In the genomic region with DNA sequence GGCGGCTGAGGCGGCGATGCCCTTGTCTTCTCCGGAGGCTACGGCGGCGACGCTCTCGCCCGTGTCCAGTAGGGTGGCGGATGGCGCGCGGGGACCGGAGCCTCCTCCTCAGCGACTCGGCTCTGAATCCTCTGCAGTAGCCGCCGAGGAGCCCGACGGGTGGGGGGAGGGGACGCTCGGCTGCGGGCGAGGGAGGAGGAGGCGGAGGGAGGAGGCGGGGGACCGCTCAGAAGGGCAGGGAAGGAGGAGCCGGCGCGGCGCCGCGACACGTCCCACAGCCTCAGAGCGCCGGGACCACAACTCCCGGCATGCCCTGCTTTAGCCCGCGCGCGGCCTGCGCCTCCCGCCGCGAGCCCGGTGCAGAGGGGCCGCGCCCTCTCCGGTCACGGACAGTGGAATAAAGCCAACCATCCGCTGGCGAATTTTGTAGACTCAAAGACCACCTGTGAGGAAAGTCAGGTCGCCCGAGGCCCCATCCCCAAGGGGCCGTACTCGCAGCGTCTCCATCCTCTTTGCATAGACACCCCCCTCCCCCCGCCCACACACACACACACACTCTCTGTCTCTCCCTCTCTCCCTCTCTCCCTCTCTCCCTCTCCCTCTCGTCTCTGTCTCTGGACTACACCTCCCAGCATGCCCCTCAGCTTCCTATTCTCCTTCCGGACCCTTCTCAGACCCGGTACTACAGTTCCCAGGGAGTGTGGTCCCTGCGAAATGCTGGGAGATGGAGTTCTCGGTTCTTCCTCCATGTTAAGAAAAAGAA, we compare ENCODE assay signal across 1 cellular context.
TF ChIP-seq lines count a peak whose summit lies in the region.

A gene with protein sequence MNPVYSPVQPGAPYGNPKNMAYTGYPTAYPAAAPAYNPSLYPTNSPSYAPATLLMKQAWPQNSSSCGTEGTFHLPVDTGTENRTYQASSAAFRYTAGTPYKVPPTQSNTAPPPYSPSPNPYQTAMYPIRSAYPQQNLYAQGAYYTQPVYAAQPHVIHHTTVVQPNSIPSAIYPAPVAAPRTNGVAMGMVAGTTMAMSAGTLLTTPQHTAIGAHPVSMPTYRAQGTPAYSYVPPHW (minus strand): TSS at position 157 of the 763 bp plus-strand sequence. CDS start 129,638 bp downstream, outside the sequence.

TF ChIP-seq in HepG2, 621 proteins besides CTCF, POLR2A, EP300 and RAD21 (continued from another document and continues in another):
- TF ChIP-seq, protein P1, sequence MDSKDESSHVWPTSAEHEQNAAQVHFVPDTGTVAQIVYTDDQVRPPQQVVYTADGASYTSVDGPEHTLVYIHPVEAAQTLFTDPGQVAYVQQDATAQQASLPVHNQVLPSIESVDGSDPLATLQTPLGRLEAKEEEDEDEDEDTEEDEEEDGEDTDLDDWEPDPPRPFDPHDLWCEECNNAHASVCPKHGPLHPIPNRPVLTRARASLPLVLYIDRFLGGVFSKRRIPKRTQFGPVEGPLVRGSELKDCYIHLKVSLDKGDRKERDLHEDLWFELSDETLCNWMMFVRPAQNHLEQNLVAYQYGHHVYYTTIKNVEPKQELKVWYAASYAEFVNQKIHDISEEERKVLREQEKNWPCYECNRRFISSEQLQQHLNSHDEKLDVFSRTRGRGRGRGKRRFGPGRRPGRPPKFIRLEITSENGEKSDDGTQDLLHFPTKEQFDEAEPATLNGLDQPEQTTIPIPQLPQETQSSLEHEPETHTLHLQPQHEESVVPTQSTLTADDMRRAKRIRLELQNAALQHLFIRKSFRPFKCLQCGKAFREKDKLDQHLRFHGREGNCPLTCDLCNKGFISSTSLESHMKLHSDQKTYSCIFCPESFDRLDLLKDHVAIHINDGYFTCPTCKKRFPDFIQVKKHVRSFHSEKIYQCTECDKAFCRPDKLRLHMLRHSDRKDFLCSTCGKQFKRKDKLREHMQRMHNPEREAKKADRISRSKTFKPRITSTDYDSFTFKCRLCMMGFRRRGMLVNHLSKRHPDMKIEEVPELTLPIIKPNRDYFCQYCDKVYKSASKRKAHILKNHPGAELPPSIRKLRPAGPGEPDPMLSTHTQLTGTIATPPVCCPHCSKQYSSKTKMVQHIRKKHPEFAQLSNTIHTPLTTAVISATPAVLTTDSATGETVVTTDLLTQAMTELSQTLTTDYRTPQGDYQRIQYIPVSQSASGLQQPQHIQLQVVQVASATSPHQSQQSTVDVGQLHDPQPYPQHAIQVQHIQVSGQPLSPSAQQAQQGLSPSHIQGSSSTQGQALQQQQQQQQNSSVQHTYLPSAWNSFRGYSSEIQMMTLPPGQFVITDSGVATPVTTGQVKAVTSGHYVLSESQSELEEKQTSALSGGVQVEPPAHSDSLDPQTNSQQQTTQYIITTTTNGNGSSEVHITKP (CRISPR knock-in tag; IDR thresholded peaks at IDR 0.05; ENCODE audit: low read depth): peak; percentile 82
- TF ChIP-seq ZIK1 (CRISPR knock-in tag; IDR thresholded peaks at IDR 0.05; ENCODE audit: borderline replicate concordance, low read depth): 0 out of 2 replicates have a peak, but pooled peaks have one; percentile 15
- no peak for TF ChIP-seq TBL1XR1 (IDR thresholded peaks at IDR 0.05; ENCODE audit: borderline replicate concordance, low read length, partially characterized antibody)
- peak; percentile 55; the same call in 1 of the 2 replicates for TF ChIP-seq GFI1 (CRISPR knock-in tag; IDR thresholded peaks at IDR 0.05; ENCODE audit: borderline replicate concordance)
- no peak for TF ChIP-seq ZNF607 (CRISPR knock-in tag; IDR thresholded peaks at IDR 0.05; ENCODE audit: borderline replicate concordance)
- peak; percentile 39 for TF ChIP-seq KMT2A (CRISPR knock-in tag; IDR thresholded peaks at IDR 0.05)
- peak; percentile 87 for TF ChIP-seq HCFC1 (IDR thresholded peaks at IDR 0.05; ENCODE audit: low read depth, low read length)
- TF ChIP-seq, protein P2, sequence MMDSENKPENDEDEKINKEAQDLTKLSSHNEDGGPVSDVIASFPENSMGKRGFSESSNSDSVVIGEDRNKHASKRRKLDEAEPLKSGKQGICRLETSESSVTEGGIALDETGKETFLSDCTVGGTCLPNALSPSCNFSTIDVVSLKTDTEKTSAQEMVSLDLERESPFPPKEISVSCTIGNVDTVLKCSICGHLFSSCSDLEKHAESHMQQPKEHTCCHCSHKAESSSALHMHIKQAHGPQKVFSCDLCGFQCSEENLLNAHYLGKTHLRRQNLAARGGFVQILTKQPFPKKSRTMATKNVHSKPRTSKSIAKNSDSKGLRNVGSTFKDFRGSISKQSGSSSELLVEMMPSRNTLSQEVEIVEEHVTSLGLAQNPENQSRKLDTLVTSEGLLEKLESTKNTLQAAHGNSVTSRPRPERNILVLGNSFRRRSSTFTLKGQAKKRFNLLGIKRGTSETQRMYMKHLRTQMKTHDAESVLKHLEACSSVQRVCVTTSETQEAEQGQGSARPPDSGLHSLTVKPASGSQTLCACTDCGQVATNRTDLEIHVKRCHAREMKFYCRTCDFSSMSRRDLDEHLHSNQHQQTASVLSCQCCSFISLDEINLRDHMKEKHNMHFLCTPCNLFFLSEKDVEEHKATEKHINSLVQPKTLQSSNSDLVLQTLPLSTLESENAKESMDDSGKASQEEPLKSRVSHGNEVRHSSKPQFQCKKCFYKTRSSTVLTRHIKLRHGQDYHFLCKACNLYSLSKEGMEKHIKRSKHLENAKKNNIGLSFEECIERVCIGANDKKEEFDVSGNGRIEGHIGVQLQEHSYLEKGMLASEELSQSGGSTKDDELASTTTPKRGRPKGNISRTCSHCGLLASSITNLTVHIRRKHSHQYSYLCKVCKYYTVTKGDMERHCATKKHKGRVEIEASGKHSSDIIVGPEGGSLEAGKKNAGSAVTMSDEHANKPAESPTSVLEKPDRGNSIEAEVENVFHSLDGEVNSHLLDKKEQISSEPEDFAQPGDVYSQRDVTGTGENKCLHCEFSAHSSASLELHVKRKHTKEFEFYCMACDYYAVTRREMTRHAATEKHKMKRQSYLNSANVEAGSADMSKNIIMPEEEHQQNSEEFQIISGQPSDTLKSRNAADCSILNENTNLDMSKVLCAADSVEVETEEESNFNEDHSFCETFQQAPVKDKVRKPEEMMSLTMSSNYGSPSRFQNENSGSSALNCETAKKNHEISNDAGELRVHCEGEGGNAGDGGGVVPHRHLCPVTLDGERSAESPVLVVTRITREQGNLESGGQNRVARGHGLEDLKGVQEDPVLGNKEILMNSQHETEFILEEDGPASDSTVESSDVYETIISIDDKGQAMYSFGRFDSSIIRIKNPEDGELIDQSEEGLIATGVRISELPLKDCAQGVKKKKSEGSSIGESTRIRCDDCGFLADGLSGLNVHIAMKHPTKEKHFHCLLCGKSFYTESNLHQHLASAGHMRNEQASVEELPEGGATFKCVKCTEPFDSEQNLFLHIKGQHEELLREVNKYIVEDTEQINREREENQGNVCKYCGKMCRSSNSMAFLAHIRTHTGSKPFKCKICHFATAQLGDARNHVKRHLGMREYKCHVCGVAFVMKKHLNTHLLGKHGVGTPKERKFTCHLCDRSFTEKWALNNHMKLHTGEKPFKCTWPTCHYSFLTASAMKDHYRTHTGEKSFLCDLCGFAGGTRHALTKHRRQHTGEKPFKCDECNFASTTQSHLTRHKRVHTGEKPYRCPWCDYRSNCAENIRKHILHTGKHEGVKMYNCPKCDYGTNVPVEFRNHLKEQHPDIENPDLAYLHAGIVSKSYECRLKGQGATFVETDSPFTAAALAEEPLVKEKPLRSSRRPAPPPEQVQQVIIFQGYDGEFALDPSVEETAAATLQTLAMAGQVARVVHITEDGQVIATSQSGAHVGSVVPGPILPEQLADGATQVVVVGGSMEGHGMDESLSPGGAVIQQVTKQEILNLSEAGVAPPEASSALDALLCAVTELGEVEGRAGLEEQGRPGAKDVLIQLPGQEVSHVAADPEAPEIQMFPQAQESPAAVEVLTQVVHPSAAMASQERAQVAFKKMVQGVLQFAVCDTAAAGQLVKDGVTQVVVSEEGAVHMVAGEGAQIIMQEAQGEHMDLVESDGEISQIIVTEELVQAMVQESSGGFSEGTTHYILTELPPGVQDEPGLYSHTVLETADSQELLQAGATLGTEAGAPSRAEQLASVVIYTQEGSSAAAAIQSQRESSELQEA (CRISPR knock-in tag; IDR thresholded peaks at IDR 0.05; ENCODE audit: not compliant biosample characterization): peak; percentile 11
- TF ChIP-seq ZBTB25 (CRISPR knock-in tag; IDR thresholded peaks at IDR 0.05): peak; percentile 87
- no peak for TF ChIP-seq ZBTB1 (CRISPR knock-in tag; IDR thresholded peaks at IDR 0.05; ENCODE audit: borderline replicate concordance)
- TF ChIP-seq PHF20 (CRISPR knock-in tag; IDR thresholded peaks at IDR 0.05): peak; percentile 67; the same call in 1 of the 2 replicates
- 0 out of 2 replicates have a peak, but pooled peaks have one; percentile 47 for TF ChIP-seq TGIF2 (CRISPR knock-in tag; IDR thresholded peaks at IDR 0.05)
- TF ChIP-seq ZNF605 (CRISPR knock-in tag; IDR thresholded peaks at IDR 0.05): peak; percentile 47; the same call in 1 of the 2 replicates
- peak; percentile 28; the same call in 1 of the 3 replicates for TF ChIP-seq MXI1 (IDR thresholded peaks at IDR 0.05; ENCODE audit: borderline replicate concordance, low read depth, low read length)
- peak; percentile 53 for TF ChIP-seq CBX1 (IDR thresholded peaks at IDR 0.05; ENCODE audit: low read depth)
- peak; percentile 35; the same call in 1 of the 2 replicates for TF ChIP-seq ZNF224 (CRISPR knock-in tag; IDR thresholded peaks at IDR 0.05)
- peak; percentile 73 for TF ChIP-seq TOPORS (CRISPR knock-in tag; IDR thresholded peaks at IDR 0.05)
- TF ChIP-seq ZNF530 (CRISPR knock-in tag; IDR thresholded peaks at IDR 0.05; ENCODE audit: low read depth): no peak
- TF ChIP-seq BHLHE40 (IDR thresholded peaks at IDR 0.05; ENCODE audit: low read length): no peak
- TF ChIP-seq MYC (CRISPR knock-in tag; IDR thresholded peaks at IDR 0.05; ENCODE audit: borderline replicate concordance): peak; percentile 73
- peak; percentile 91 for TF ChIP-seq HNRNPK (IDR thresholded peaks at IDR 0.05; ENCODE audit: low read depth, low read length, poor library complexity, severe bottlenecking)
- TF ChIP-seq HNRNPLL (IDR thresholded peaks at IDR 0.05; ENCODE audit: low read depth, low read length, poor library complexity, severe bottlenecking): peak; percentile 67
- peak; percentile 54 for TF ChIP-seq ZNF292 (CRISPR knock-in tag; IDR thresholded peaks at IDR 0.05; ENCODE audit: borderline replicate concordance, low read depth)
- peak; percentile 19; the same call in 1 of the 2 replicates for TF ChIP-seq SMAD3 (CRISPR knock-in tag; IDR thresholded peaks at IDR 0.05)
- no peak for TF ChIP-seq MLLT10 (CRISPR knock-in tag; IDR thresholded peaks at IDR 0.05)
- no peak for TF ChIP-seq ZNF776 (CRISPR knock-in tag; IDR thresholded peaks at IDR 0.05)
- TF ChIP-seq ZNF460 (CRISPR knock-in tag; IDR thresholded peaks at IDR 0.05; ENCODE audit: borderline replicate concordance): no peak
- TF ChIP-seq, protein P3, sequence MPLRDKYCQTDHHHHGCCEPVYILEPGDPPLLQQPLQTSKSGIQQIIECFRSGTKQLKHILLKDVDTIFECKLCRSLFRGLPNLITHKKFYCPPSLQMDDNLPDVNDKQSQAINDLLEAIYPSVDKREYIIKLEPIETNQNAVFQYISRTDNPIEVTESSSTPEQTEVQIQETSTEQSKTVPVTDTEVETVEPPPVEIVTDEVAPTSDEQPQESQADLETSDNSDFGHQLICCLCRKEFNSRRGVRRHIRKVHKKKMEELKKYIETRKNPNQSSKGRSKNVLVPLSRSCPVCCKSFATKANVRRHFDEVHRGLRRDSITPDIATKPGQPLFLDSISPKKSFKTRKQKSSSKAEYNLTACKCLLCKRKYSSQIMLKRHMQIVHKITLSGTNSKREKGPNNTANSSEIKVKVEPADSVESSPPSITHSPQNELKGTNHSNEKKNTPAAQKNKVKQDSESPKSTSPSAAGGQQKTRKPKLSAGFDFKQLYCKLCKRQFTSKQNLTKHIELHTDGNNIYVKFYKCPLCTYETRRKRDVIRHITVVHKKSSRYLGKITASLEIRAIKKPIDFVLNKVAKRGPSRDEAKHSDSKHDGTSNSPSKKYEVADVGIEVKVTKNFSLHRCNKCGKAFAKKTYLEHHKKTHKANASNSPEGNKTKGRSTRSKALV (CRISPR knock-in tag; IDR thresholded peaks at IDR 0.05): no peak
- TF ChIP-seq ZFP91 (CRISPR knock-in tag; IDR thresholded peaks at IDR 0.05; ENCODE audit: borderline replicate concordance): peak; percentile 87; the same call in 1 of the 2 replicates
- 0 out of 2 replicates have a peak, but pooled peaks have one; percentile 27 for TF ChIP-seq ZNF12 (CRISPR knock-in tag; IDR thresholded peaks at IDR 0.05)
- 0 out of 2 replicates have a peak, but pooled peaks have one; percentile 72 for TF ChIP-seq ZNF343 (CRISPR knock-in tag; IDR thresholded peaks at IDR 0.05)
- TF ChIP-seq, protein P4, sequence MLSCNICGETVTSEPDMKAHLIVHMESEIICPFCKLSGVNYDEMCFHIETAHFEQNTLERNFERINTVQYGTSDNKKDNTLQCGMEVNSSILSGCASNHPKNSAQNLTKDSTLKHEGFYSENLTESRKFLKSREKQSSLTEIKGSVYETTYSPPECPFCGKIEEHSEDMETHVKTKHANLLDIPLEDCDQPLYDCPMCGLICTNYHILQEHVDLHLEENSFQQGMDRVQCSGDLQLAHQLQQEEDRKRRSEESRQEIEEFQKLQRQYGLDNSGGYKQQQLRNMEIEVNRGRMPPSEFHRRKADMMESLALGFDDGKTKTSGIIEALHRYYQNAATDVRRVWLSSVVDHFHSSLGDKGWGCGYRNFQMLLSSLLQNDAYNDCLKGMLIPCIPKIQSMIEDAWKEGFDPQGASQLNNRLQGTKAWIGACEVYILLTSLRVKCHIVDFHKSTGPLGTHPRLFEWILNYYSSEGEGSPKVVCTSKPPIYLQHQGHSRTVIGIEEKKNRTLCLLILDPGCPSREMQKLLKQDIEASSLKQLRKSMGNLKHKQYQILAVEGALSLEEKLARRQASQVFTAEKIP (CRISPR knock-in tag; IDR thresholded peaks at IDR 0.05; ENCODE audit: borderline replicate concordance): no peak
- no peak for TF ChIP-seq ZNF543 (CRISPR knock-in tag; IDR thresholded peaks at IDR 0.05)
- TF ChIP-seq GATAD2A (CRISPR knock-in tag; IDR thresholded peaks at IDR 0.05): peak; percentile 24; the same call in 1 of the 2 replicates
- TF ChIP-seq ADNP (CRISPR knock-in tag; IDR thresholded peaks at IDR 0.05): no peak
- peak; percentile 31; the same call in 1 of the 2 replicates for TF ChIP-seq ARHGAP35 (CRISPR knock-in tag; IDR thresholded peaks at IDR 0.05; ENCODE audit: borderline replicate concordance)
- peak; percentile 65 for TF ChIP-seq SUZ12 (IDR thresholded peaks at IDR 0.05; ENCODE audit: low read depth, low read length)
